1 cellular context compared by ENCODE assay signal in genomic region chr21:22670148-22670547, GRCh38.
TF ChIP-seq lines count a peak whose summit lies in the region.

No MANE protein-coding gene starts in this region.

TF ChIP-seq in H1, 55 proteins besides CTCF, POLR2A, EP300 and RAD21 (continued from another document):
- no peak for TF ChIP-seq JUND (IDR thresholded peaks at IDR 0.05; ENCODE audit: low read length)
- TF ChIP-seq ASH2L (IDR thresholded peaks at IDR 0.05; ENCODE audit: low read length) = no peak
